ENCODE assay signal across 14 cellular contexts in genomic region chr6:582370-582769, GRCh38.
DNase-seq lines count a peak whose midpoint lies in the region; ATAC-seq and TF ChIP-seq lines count a peak whose summit lies in the region.
"Had no signal": no experiment of that assay in that cellular context is flagged by ENCODE, and none has a peak within 500 bp of the region (broad histone marks: within the 10 kb centered on the region; RNA-seq: fewer than 3 reads in every experiment).

No MANE protein-coding gene starts in this region.

- TF ChIP-seq POLR2A in breast epithelium (IDR thresholded peaks at IDR 0.05), result no peak

- H3K27ac Mint-ChIP-seq in MCF 10A (ENCODE audit: low read depth, unreplicated experiment) (peak overlapping the region; percentile 10), type B pancreatic cell (peak overlapping the region; percentile 61)

- no peak overlapping the region for H3K27ac ChIP-seq in breast epithelium
- H3K27ac ChIP-seq: ascending aorta, lower lobe of right lung had no signal

- TF ChIP-seq CTCF in MCF 10A (IDR thresholded peaks at IDR 0.05; ENCODE audit: unreplicated experiment) (no peak), breast epithelium (IDR thresholded peaks at IDR 0.05) (no peak), type B pancreatic cell (conservative IDR thresholded peaks at IDR 0.05) (no peak)

- H3K36me3 Mint-ChIP-seq in MCF 10A (ENCODE audit: insufficient read depth, unreplicated experiment) (peaks cover under 1% of the 10 kb centered on the region), type B pancreatic cell (no peaks in the 10 kb centered on the region)

- H3K9me3 ChIP-seq in breast epithelium, result no peaks in the 10 kb centered on the region
- H3K9me3 ChIP-seq: ascending aorta, lower lobe of right lung had no signal

- DNase-seq in MCF 10A (ENCODE audit: unreplicated experiment), result no peak
- no peak for DNase-seq in breast epithelium (ENCODE audit: low spot score in 2 of 2)
- DNase-seq in astrocyte of the hippocampus (ENCODE audit: low read depth, low spot score), result peak; percentile 74
- peak; percentile 85 for DNase-seq in iPS-NIHi7 (ENCODE audit: extremely low spot score)
- no peak for DNase-seq in type B pancreatic cell (ENCODE audit: extremely low spot score, unreplicated experiment)
- no peak for DNase-seq in COLO829 (ENCODE audit: low spot score)
- DNase-seq: DMS 273 treated with DMSO at 0.1 percent for 48 hours; KBM-7; lower lobe of right lung; SIG-M5; stimulated activated CD4-positive, alpha-beta T cell treated with anti-CD3 and anti-CD28 coated beads, Interleukin-1b, Interleukin-23, amount 100 ng/mL, for 48 hours had no signal

- CTCF ChIA-PET in MCF 10A (lab: Yijun Ruan, JAX), result interaction anchor here (0.5 to 2.6 kb wide), 3 partner anchors 11 to 275 kb away, joined by 3 to 26 read pairs (median 5); no protein-coding TSS in a partner anchor

- peaks cover 10% of the 10 kb centered on the region for H3K4me1 Mint-ChIP-seq in MCF 10A (ENCODE audit: insufficient read depth, unreplicated experiment)
- H3K4me1 Mint-ChIP-seq in type B pancreatic cell (ENCODE audit: unreplicated experiment), result peaks cover 16% of the 10 kb centered on the region

- no peaks in the 10 kb centered on the region for H3K9me3 Mint-ChIP-seq in MCF 10A (ENCODE audit: unreplicated experiment)
- no peaks in the 10 kb centered on the region for H3K9me3 Mint-ChIP-seq in type B pancreatic cell

- no peak overlapping the region for H3K4me3 Mint-ChIP-seq in MCF 10A (ENCODE audit: unreplicated experiment)
- H3K4me3 Mint-ChIP-seq in type B pancreatic cell, result peak overlapping the region; percentile 69

- H3K27me3 Mint-ChIP-seq in MCF 10A (ENCODE audit: insufficient read depth, unreplicated experiment), result no peaks in the 10 kb centered on the region
- H3K27me3 Mint-ChIP-seq in type B pancreatic cell, result no peaks in the 10 kb centered on the region

- H3K36me3 ChIP-seq in breast epithelium, result no peaks in the 10 kb centered on the region
- H3K36me3 ChIP-seq: ascending aorta had no signal

- no TSS peak for BruUV-seq in MCF 10A (replicated peaks; lab: Mats Ljungman, UMichigan)

- POLR2A ChIA-PET in MCF 10A (lab: Yijun Ruan, JAX), result interaction anchor here (0.8 kb wide), 1 partner anchor 79 kb away, joined by 4 read pairs; no protein-coding TSS in a partner anchor

- no peaks in the 10 kb centered on the region for H3K27me3 ChIP-seq in breast epithelium
- H3K27me3 ChIP-seq: ascending aorta had no signal

- intact Hi-C loops in MCF 10A (cut with micrococcal nuclease) (no loop called here), breast epithelium (cut with DNase I; ENCODE audit: low total_unique reads) (no loop called here)

- H3K4me1 ChIP-seq in breast epithelium, result no peaks in the 10 kb centered on the region
- H3K4me1 ChIP-seq: ascending aorta, lower lobe of right lung had no signal

- ATAC-seq in HG02840 (IDR thresholded peaks at IDR 0.05; ENCODE audit: low FRiP score, unreplicated experiment), result no peak
- ATAC-seq in HG02852 (IDR thresholded peaks at IDR 0.05; ENCODE audit: unreplicated experiment), result no peak
- ATAC-seq: lower lobe of right lung had no signal

- no peak overlapping the region for H3K4me3 ChIP-seq in breast epithelium
- H3K4me3 ChIP-seq: ascending aorta, lower lobe of right lung had no signal

Comparison
In these comparisons a context has a peak if more than half of its experiments do, and no peak if none do; other contexts are left out.
1. DNase-seq: peak in astrocyte of the hippocampus (single experiment) and iPS-NIHi7 (single experiment); none in MCF 10A (single experiment), breast epithelium (0 of 2), type B pancreatic cell (single experiment) and COLO829 (single experiment).